Comparison of ENCODE assay signal across 8 cellular contexts in the genomic region with DNA sequence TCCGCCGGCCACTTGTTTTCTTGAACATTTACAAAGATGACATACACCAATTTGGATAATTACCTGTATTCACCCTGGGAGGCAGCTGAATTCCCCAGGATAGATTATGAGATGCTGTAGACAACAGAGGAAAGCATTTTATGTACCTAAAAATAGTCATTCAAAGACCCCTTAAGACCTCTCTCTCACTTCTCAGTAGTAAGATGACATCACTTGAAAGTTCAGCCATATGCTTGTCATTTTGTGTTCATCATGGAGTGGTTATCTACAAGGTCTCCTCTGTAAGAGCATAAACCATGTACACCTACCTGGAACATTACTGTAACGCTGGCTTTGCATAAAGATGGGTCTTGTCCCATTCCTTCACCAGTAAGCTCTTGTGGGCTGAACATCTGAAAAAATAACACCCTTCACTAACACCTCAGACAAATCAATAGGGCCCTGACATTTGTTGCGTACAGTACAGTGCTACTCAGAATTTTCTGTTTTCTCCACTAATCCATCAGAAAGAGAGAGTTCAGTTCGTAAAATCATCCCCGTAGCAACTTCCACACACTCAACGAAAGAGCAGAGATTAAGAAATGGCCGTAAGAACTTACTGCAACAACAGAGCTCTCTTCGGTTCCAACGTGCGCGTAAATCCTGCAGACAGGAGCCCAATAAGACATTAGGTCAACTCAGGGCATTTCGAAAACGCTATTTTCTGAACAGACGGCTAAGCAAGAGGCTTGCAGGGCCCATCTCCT. TPM values are rescaled to one million over a fixed set of nuclear protein-coding genes. Genes with fewer than 3 reads are reported as not detected.
DNase-seq lines count a peak whose midpoint lies in the region; ATAC-seq, FAIRE-seq and TF ChIP-seq lines count a peak whose summit lies in the region.

No MANE protein-coding gene starts in this region.

- peaks cover 31% of the 10 kb centered on the region for H3K4me1 ChIP-seq in PC-3 (ENCODE audit: insufficient read depth, low read length)
- H3K4me1 ChIP-seq in pancreas = peaks cover 14 to 23% (median 22%) of the 10 kb centered on the region in 3 donors

- H3K4me3 ChIP-seq in GM06990 (replicated peaks; ENCODE audit: low read depth, low read length) (peak overlapping the region; percentile 87), PC-3 (ENCODE audit: low read length) (peak overlapping the region; percentile 93), epithelial cell of esophagus (ENCODE audit: low read length) (peak overlapping the region; percentile 98), pancreas (peak overlapping the region; percentile 55 to 94 (median 74))

- no peak for DNase-seq in GM06990 (ENCODE audit: extremely low read depth, insufficient read length)
- DNase-seq in PC-3 = no peak
- no peak for DNase-seq in epithelial cell of esophagus (ENCODE audit: low read depth)
- no peak for DNase-seq in pancreas
- DNase-seq in activated gamma-delta T cell treated with Interleukin-2 at 50 U/mL for 16 hours = no peak

- peaks cover 21% of the 10 kb centered on the region for H3K36me3 ChIP-seq in GM06990 (ENCODE audit: control insufficient read depth, insufficient read depth, low read length)
- H3K36me3 ChIP-seq in PC-3 (ENCODE audit: low read depth, low read length) = peaks cover 41% of the 10 kb centered on the region
- H3K36me3 ChIP-seq in pancreas = peaks cover 0 to 18% (median 17%) of the 10 kb centered on the region in 3 donors

- peaks cover 74% of the 10 kb centered on the region for H3K79me2 ChIP-seq in PC-3 (ENCODE audit: low read length)

- FAIRE-seq in pancreas (lab: Jason Lieb, UNC) = no peak

- WGBS in pancreas, 2 donors = 1 to 3% methylated on average over 15 of the region's 15 CpGs

- peak overlapping the region; percentile 66 for H3K27ac ChIP-seq in PC-3 (ENCODE audit: low read length)
- H3K27ac ChIP-seq in pancreas = peak overlapping the region; percentile 47 to 89 (median 67)

- H3K27me3 ChIP-seq in GM06990 (replicated peaks; ENCODE audit: control insufficient read depth, insufficient read depth, low read length) (no peaks in the 10 kb centered on the region), PC-3 (ENCODE audit: low read length) (no peaks in the 10 kb centered on the region), pancreas (no peaks in the 10 kb centered on the region)

- peaks cover 43% of the 10 kb centered on the region for H4K20me1 ChIP-seq in PC-3 (ENCODE audit: low read length)

- no peaks in the 10 kb centered on the region for H3K9me2 ChIP-seq in PC-3 (replicated peaks; ENCODE audit: low read length)

- intact Hi-C loops in PC-3 (cut with micrococcal nuclease) (no loop called here), pancreas (cut with DNase I) (no loop called here)

- H2AFZ ChIP-seq in PC-3 (ENCODE audit: low read length) = no peak overlapping the region

- H3K4me2 ChIP-seq in PC-3 (ENCODE audit: low read length) = peak overlapping the region; percentile 96

- CTCF ChIA-PET in PC-3 (lab: Charles Lee) = interaction anchor here (1.0 to 1.8 kb wide), 2 partner anchors 25 to 27 kb away, joined by 3 to 8 read pairs; a partner anchor contains a TSS

- peak overlapping the region; percentile 97 for H3K9ac ChIP-seq in PC-3 (ENCODE audit: low read length)

- BruUV-seq in PC-3 (replicated peaks; lab: Mats Ljungman, UMichigan) = TSS peak; percentile 57

- POLR2A ChIA-PET in PC-3 (lab: Charles Lee; ENCODE audit: unreplicated experiment) = interaction anchor here (0.5 to 2.2 kb wide), 7 partner anchors 11 to 708 kb away, joined by 3 to 23 read pairs (median 3); a partner anchor contains a TSS

- TF ChIP-seq CTCF in GM06990 (IDR thresholded peaks at IDR 0.05; ENCODE audit: insufficient read depth, low read length, poor library complexity, severe bottlenecking) (no peak), PC-3 (conservative IDR thresholded peaks at IDR 0.05; ENCODE audit: low read depth, low read length) (no peak), epithelial cell of esophagus (IDR thresholded peaks at IDR 0.05; ENCODE audit: insufficient read depth, low read depth, low read length, missing control alignments) (no peak), pancreas (IDR thresholded peaks at IDR 0.05) (no peak)

- peaks cover 51% of the 10 kb centered on the region for H3F3A ChIP-seq in PC-3 (ENCODE audit: low read length, unreplicated experiment)

- no peaks in the 10 kb centered on the region for H3K9me3 ChIP-seq in PC-3 (ENCODE audit: low read length)
- H3K9me3 ChIP-seq in pancreas = no peaks in the 10 kb centered on the region

- no peak for ATAC-seq in PC-3
- peak in 1 of 4 donors; percentile 0 for ATAC-seq in pancreas
- no peak for ATAC-seq in GM19324 (IDR thresholded peaks at IDR 0.05; ENCODE audit: low FRiP score, unreplicated experiment)
- ATAC-seq in GM18867 (IDR thresholded peaks at IDR 0.05; ENCODE audit: unreplicated experiment) = no peak
- no peak for ATAC-seq in GM18868 (IDR thresholded peaks at IDR 0.05; ENCODE audit: unreplicated experiment)

RNA-seq across cellular contexts. Expression of a gene that starts 15.6 kb away (rescaled TPM):
- total RNA-seq in PC-3 (2014; rRNA removed) = 217 and 222 TPM in 2 replicates
- 10 to 100 TPM; 18.4 to 35.1 (median 27.1) TPM for total RNA-seq in pancreas
- polyA plus RNA-seq in pancreas = 10 to 100 TPM; 47.6 to 59.5 TPM

RNA-seq across cellular contexts. Expression of a gene that starts 22.4 kb away (rescaled TPM):
- total RNA-seq in PC-3 (2014; rRNA removed) = not detected in 2 replicates
- not detected for total RNA-seq in pancreas
- under 1 TPM in 1 of 2 donors, not detected in 1; 0.65 TPM for polyA plus RNA-seq in pancreas

RNA-seq across cellular contexts. Expression of a gene that starts 23.1 kb away (rescaled TPM):
- total RNA-seq in PC-3 (2014; rRNA removed) (41.4 and 48.2 TPM in 2 replicates), pancreas (10 to 100 TPM; 22.8 to 31.2 (median 26.9) TPM)
- polyA plus RNA-seq in pancreas = 10 to 100 TPM; 18.6 to 27.9 TPM

RNA-seq across cellular contexts. Expression of a gene that starts 25.7 kb away (rescaled TPM):
- total RNA-seq in PC-3 (2014; rRNA removed) = 243 and 304 TPM in 2 replicates
- 100 to 1,000 TPM in 1 of 6 donors, 10 to 100 TPM in 5; 68.8 to 331 (median 75.1) TPM for total RNA-seq in pancreas
- 100 to 1,000 TPM in 1 of 2 donors, 10 to 100 TPM in 1; 66.9 to 116 TPM for polyA plus RNA-seq in pancreas

RNA-seq across cellular contexts. Expression of a gene that starts 49.8 kb away (rescaled TPM):
- total RNA-seq in PC-3 (2014; rRNA removed) (33.1 and 33.2 TPM in 2 replicates), pancreas (10 to 100 TPM; 20.9 to 60.9 (median 30.8) TPM)
- polyA plus RNA-seq in pancreas = 100 to 1,000 TPM; 150 to 294 TPM
